Comparison of ENCODE assay signal across 17 cellular contexts in the genomic region with DNA sequence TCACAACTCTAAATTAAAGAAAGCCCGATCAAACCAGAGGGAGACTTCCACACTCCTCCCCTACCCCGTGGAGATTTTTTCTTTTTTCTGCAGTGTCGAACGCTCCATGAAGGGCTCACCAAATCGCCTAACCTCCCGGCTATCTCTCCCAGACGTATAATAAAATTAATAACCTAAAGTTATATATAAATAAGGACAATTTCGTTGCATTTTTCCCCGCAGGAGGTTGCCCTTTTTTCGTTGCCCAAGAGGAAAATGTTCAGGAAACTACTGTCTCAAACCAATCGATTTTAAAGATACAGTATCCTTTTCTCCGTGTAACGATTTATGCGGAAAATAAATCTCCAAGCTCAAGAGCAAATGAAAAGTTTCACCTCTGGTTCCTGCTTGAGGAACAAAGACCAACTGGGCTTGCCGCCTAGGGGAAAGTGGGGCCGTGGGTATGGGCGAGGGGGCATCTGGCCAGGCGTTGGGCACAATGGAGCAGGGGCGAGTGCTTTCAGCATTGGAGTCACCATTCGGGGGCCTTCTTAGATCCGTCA. TPM values are rescaled to one million over a fixed set of nuclear protein-coding genes. Genes with fewer than 3 reads are reported as not detected.
A peak's percentile ranks its signal among the peaks of the same experiment; 100 is the strongest.
DNase-seq lines count a peak whose midpoint lies in the region; ATAC-seq and TF ChIP-seq lines count a peak whose summit lies in the region.
"Had no signal": no experiment of that assay in that cellular context is flagged by ENCODE, and none has a peak within 500 bp of the region (broad histone marks: within the 10 kb centered on the region; RNA-seq: fewer than 3 reads in every experiment).

No MANE protein-coding gene starts in this region.

- no peak overlapping the region for H3K4me3 ChIP-seq in mesenchymal stem cell (ENCODE audit: insufficient read depth in 1 of 2, low read depth in 1 of 2, low read length in 2 of 2)
- H3K4me3 ChIP-seq in MM.1S (ENCODE audit: low read length) = no peak overlapping the region
- H3K4me3 ChIP-seq: Peyer's patch had no signal

- H3K36me3 ChIP-seq in mesenchymal stem cell (ENCODE audit: control insufficient read depth in 1 of 2, insufficient read depth in 2 of 2, low read depth in 1 of 2, low read length in 2 of 2) (peaks cover 0 to 3% of the 10 kb centered on the region in 2 experiments), MM.1S (replicated peaks; ENCODE audit: insufficient read depth, low read length) (no peaks in the 10 kb centered on the region)
- H3K36me3 ChIP-seq: Peyer's patch, thoracic aorta had no signal

- no peak overlapping the region for H3K14ac ChIP-seq in mesenchymal stem cell (ENCODE audit: low read length in 2 of 2)

- H2BK120ac ChIP-seq in mesenchymal stem cell (ENCODE audit: low read depth, low read length) = no peak overlapping the region

- H3K4ac ChIP-seq in mesenchymal stem cell (ENCODE audit: low read depth in 1 of 2, low read length in 2 of 2) = no peak overlapping the region

- H3K9me3 ChIP-seq in mesenchymal stem cell (ENCODE audit: control insufficient read depth, low read length) (peaks cover 2% of the 10 kb centered on the region), MM.1S (replicated peaks; ENCODE audit: insufficient read depth, low read length) (no peaks in the 10 kb centered on the region)
- H3K9me3 ChIP-seq: thoracic aorta had no signal

- H3K4me2 ChIP-seq in mesenchymal stem cell (ENCODE audit: low read length, poor library complexity, severe bottlenecking) = no peak overlapping the region
- H3K4me2 ChIP-seq in MM.1S (ENCODE audit: low read depth, low read length) = no peak overlapping the region

- H2BK15ac ChIP-seq in mesenchymal stem cell (ENCODE audit: low read depth, poor library complexity, severe bottlenecking) = peak overlapping the region; percentile 48

- H3K27me3 ChIP-seq in mesenchymal stem cell (ENCODE audit: control insufficient read depth in 1 of 2, insufficient read depth in 1 of 2, low read length in 2 of 2) (peaks cover 88 to 95% of the 10 kb centered on the region in 2 experiments), MM.1S (replicated peaks; ENCODE audit: insufficient read depth, low read length) (no peaks in the 10 kb centered on the region)

- no peak overlapping the region for H2AK5ac ChIP-seq in mesenchymal stem cell (ENCODE audit: low read length, severe bottlenecking)

- ATAC-seq in activated T-helper 17 cell treated with anti-CD3 and anti-CD28 coated beads, Interleukin-2, amount 50 U/mL, for 72 hours (replicated peaks) = no peak

- H3K4me3 Mint-ChIP-seq in activated naive CD4-positive, alpha-beta T cell treated with anti-CD3 and anti-CD28 coated beads, Interleukin-2, amount 50 U/mL, for 24 hours = no peak overlapping the region
- H3K4me3 Mint-ChIP-seq in activated T-helper 17 cell treated with anti-CD3 and anti-CD28 coated beads, Interleukin-2, amount 50 U/mL, for 72 hours = peak overlapping the region; percentile 26

- H3K9me2 ChIP-seq in MM.1S (replicated peaks; ENCODE audit: insufficient read depth, low read length) = no peaks in the 10 kb centered on the region

- no peaks in the 10 kb centered on the region for H3K79me1 ChIP-seq in mesenchymal stem cell (replicated peaks; ENCODE audit: low read length, poor library complexity, severe bottlenecking)

- H3K4me1 ChIP-seq in mesenchymal stem cell (ENCODE audit: control insufficient read depth, insufficient read depth, low read depth, low read length) = peaks cover 32% of the 10 kb centered on the region
- no peaks in the 10 kb centered on the region for H3K4me1 ChIP-seq in MM.1S (ENCODE audit: low read length)

- no peak for TF ChIP-seq CTCF in RWPE1 (conservative IDR thresholded peaks at IDR 0.05; ENCODE audit: low read depth)
- no peak for TF ChIP-seq CTCF in MM.1S (IDR thresholded peaks at IDR 0.05; ENCODE audit: low read length)

- CTCF ChIA-PET in RWPE1 (lab: Yijun Ruan, JAX) = interaction anchor here (1.0 kb wide), 1 partner anchor 16 kb away, joined by 8 read pairs; no protein-coding TSS in a partner anchor

- H3K18ac ChIP-seq in mesenchymal stem cell (ENCODE audit: low read depth in 1 of 2, low read length in 2 of 2) = no peak overlapping the region

- POLR2A ChIA-PET in RWPE1 (lab: Yijun Ruan, JAX; ENCODE audit: low non-redundant PET) = no interaction called here

- H2AFZ ChIP-seq in mesenchymal stem cell (ENCODE audit: low read depth, low read length) (no peak overlapping the region), MM.1S (ENCODE audit: low read length) (no peak overlapping the region)

- H3K27ac Mint-ChIP-seq in activated naive CD4-positive, alpha-beta T cell treated with anti-CD3 and anti-CD28 coated beads, Interleukin-2, amount 50 U/mL, for 24 hours = peak overlapping the region; percentile 90
- H3K27ac Mint-ChIP-seq in activated T-helper 17 cell treated with anti-CD3 and anti-CD28 coated beads, Interleukin-2, amount 50 U/mL, for 72 hours = no peak overlapping the region

- peaks cover 65% of the 10 kb centered on the region for H3K27me3 Mint-ChIP-seq in activated naive CD4-positive, alpha-beta T cell treated with anti-CD3 and anti-CD28 coated beads, Interleukin-2, amount 50 U/mL, for 24 hours
- H3K27me3 Mint-ChIP-seq in activated T-helper 17 cell treated with anti-CD3 and anti-CD28 coated beads, Interleukin-2, amount 50 U/mL, for 72 hours = peaks cover 55% of the 10 kb centered on the region

- H3K79me2 ChIP-seq in MM.1S (ENCODE audit: low read length) = no peaks in the 10 kb centered on the region

- 7% methylated on average over 16 of the region's 21 CpGs for WGBS in mesenchymal stem cell

- no peak overlapping the region for H3K9ac ChIP-seq in mesenchymal stem cell (ENCODE audit: low read length)
- no peak overlapping the region for H3K9ac ChIP-seq in MM.1S (ENCODE audit: low read length)

- no peak for DNase-seq in activated naive CD4-positive, alpha-beta T cell treated with Interleukin-2 at 50 U/mL for 16 hours
- DNase-seq in mesenchymal stem cell (no peak), RWPE1 (ENCODE audit: low spot score) (no peak), H4 (ENCODE audit: low spot score) (no peak), HCEC 1CT (no peak), MM.1S (no peak)
- DNase-seq: activated CD4-positive, alpha-beta T cell treated with anti-CD3 and anti-CD28 coated beads for 1 hour; DMS53; effector CD8-positive, alpha-beta T cell; NCI-H2081; NCI-H69; SW 1271 had no signal

- H3K9me3 Mint-ChIP-seq in activated naive CD4-positive, alpha-beta T cell treated with anti-CD3 and anti-CD28 coated beads, Interleukin-2, amount 50 U/mL, for 24 hours = peaks cover 15% of the 10 kb centered on the region
- peaks cover 4% of the 10 kb centered on the region for H3K9me3 Mint-ChIP-seq in activated T-helper 17 cell treated with anti-CD3 and anti-CD28 coated beads, Interleukin-2, amount 50 U/mL, for 72 hours

- H4K20me1 ChIP-seq in MM.1S (ENCODE audit: insufficient read depth, low read length) = no peaks in the 10 kb centered on the region

- H3K4me1 Mint-ChIP-seq in activated naive CD4-positive, alpha-beta T cell treated with anti-CD3 and anti-CD28 coated beads, Interleukin-2, amount 50 U/mL, for 24 hours = peaks cover 6% of the 10 kb centered on the region
- no peaks in the 10 kb centered on the region for H3K4me1 Mint-ChIP-seq in activated T-helper 17 cell treated with anti-CD3 and anti-CD28 coated beads, Interleukin-2, amount 50 U/mL, for 72 hours

- H4K8ac ChIP-seq in mesenchymal stem cell (ENCODE audit: low read length) = no peak overlapping the region

- no peak overlapping the region for H4K91ac ChIP-seq in mesenchymal stem cell (ENCODE audit: low read length)

- no peak overlapping the region for H2BK12ac ChIP-seq in mesenchymal stem cell (ENCODE audit: low read length in 2 of 2)

- peaks cover 26% of the 10 kb centered on the region for H3K36me3 Mint-ChIP-seq in activated naive CD4-positive, alpha-beta T cell treated with anti-CD3 and anti-CD28 coated beads, Interleukin-2, amount 50 U/mL, for 24 hours
- H3K36me3 Mint-ChIP-seq in activated T-helper 17 cell treated with anti-CD3 and anti-CD28 coated beads, Interleukin-2, amount 50 U/mL, for 72 hours (ENCODE audit: low read depth) = peaks cover 40% of the 10 kb centered on the region

- H2BK5ac ChIP-seq in mesenchymal stem cell (ENCODE audit: low read depth, low read length, poor library complexity, severe bottlenecking) = no peak overlapping the region

- H3K27ac ChIP-seq in mesenchymal stem cell (ENCODE audit: low read length, poor library complexity, severe bottlenecking) = no peak overlapping the region
- no peak overlapping the region for H3K27ac ChIP-seq in RWPE1
- H3K27ac ChIP-seq in MM.1S (ENCODE audit: low read length) = no peak overlapping the region
- H3K27ac ChIP-seq: Peyer's patch had no signal

- H3K23ac ChIP-seq in mesenchymal stem cell (ENCODE audit: low read length in 2 of 2) = no peak overlapping the region

- H3F3A ChIP-seq in MM.1S (ENCODE audit: insufficient read depth, low read length) = no peaks in the 10 kb centered on the region

RNA-seq across cellular contexts. Expression of gene EVX2, which starts 2.2 kb away (rescaled TPM):
- total RNA-seq in activated T-helper 17 cell treated with anti-CD3 and anti-CD28 coated beads, Interleukin-2, amount 50 U/mL, for 72 hours = not detected
- not detected for polyA plus RNA-seq in mesenchymal stem cell (2013, experiment 1 of 2)
- not detected for polyA plus RNA-seq in mesenchymal stem cell (2013, experiment 2 of 2)
- not detected in 2 replicates for total RNA-seq in H4 (2014; rRNA removed; shearing (Covaris generic))
- total RNA-seq: Peyer's patch, pulmonary artery endothelial cell, thoracic aorta had no signal

RNA-seq across cellular contexts. Expression of gene HOXD13, which starts 11.0 kb away (rescaled TPM):
- total RNA-seq in activated T-helper 17 cell treated with anti-CD3 and anti-CD28 coated beads, Interleukin-2, amount 50 U/mL, for 72 hours = not detected
- polyA plus RNA-seq in mesenchymal stem cell (2013, experiment 1 of 2) = not detected
- not detected for polyA plus RNA-seq in mesenchymal stem cell (2013, experiment 2 of 2)
- 3.1 and 4.8 TPM in 2 replicates for total RNA-seq in H4 (2014; rRNA removed; shearing (Covaris generic))
- total RNA-seq: Peyer's patch, pulmonary artery endothelial cell, thoracic aorta had no signal

RNA-seq across cellular contexts. Expression of gene HOXD12, which starts 18.1 kb away (rescaled TPM):
- not detected for total RNA-seq in activated T-helper 17 cell treated with anti-CD3 and anti-CD28 coated beads, Interleukin-2, amount 50 U/mL, for 72 hours
- not detected for polyA plus RNA-seq in mesenchymal stem cell (2013, experiment 1 of 2)
- not detected for polyA plus RNA-seq in mesenchymal stem cell (2013, experiment 2 of 2)
- total RNA-seq in H4 (2014; rRNA removed; shearing (Covaris generic)) = not detected in 2 replicates
- total RNA-seq: Peyer's patch, pulmonary artery endothelial cell, thoracic aorta had no signal

RNA-seq across cellular contexts. Expression of gene HOXD11, which starts 25.6 kb away (rescaled TPM):
- not detected for total RNA-seq in activated T-helper 17 cell treated with anti-CD3 and anti-CD28 coated beads, Interleukin-2, amount 50 U/mL, for 72 hours
- not detected for polyA plus RNA-seq in mesenchymal stem cell (2013, experiment 1 of 2)
- polyA plus RNA-seq in mesenchymal stem cell (2013, experiment 2 of 2) = not detected
- not detected in 2 replicates for total RNA-seq in H4 (2014; rRNA removed; shearing (Covaris generic))
- total RNA-seq: Peyer's patch, pulmonary artery endothelial cell, thoracic aorta had no signal

RNA-seq across cellular contexts. Expression of gene HOXD10, which starts 35.1 kb away (rescaled TPM):
- not detected for total RNA-seq in activated T-helper 17 cell treated with anti-CD3 and anti-CD28 coated beads, Interleukin-2, amount 50 U/mL, for 72 hours
- not detected for polyA plus RNA-seq in mesenchymal stem cell (2013, experiment 1 of 2)
- not detected for polyA plus RNA-seq in mesenchymal stem cell (2013, experiment 2 of 2)
- not detected in 2 replicates for total RNA-seq in H4 (2014; rRNA removed; shearing (Covaris generic))
- total RNA-seq: Peyer's patch, pulmonary artery endothelial cell, thoracic aorta had no signal
